In the genomic region with DNA sequence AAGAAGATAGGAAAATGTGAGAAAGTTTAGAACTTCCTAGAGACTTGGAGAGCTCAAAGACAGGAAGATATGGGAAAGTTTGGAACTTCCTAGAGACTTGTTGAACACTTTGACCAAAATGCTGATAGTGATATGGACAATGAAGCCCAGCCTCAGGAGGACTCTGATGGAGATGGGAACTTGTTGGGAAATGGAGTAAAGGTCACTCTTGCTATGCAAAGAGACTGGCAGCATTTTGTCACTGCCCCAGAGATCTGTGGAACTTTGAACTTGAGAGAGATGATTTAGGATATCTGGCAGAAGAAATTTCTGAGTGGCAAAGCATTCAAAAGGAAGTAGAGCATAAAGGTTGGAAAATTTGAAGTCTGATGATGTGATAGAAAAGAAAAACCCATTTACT, we compare ENCODE assay signal across 2 cellular contexts.
TF ChIP-seq lines count a peak whose summit lies in the region.
"Not testable (repeated sequence)": the region's sequence is repeated elsewhere in the genome, so short reads cannot be mapped to it uniquely, and the experiment has no call there.

No MANE protein-coding gene starts in this region.

TF ChIP-seq in HepG2, 621 proteins besides CTCF, POLR2A, EP300 and RAD21 (continued from another document):
- peak; percentile 24; the same call in 1 of the 2 replicates for TF ChIP-seq HNF4G (IDR thresholded peaks at IDR 0.05; ENCODE audit: borderline replicate concordance, low read depth, low read length)
- TF ChIP-seq HNF4G (CRISPR knock-in tag; IDR thresholded peaks at IDR 0.05; ENCODE audit: borderline replicate concordance, low read depth) = not testable (repeated sequence)

TF ChIP-seq in liver, 16 proteins besides CTCF, POLR2A, EP300 and RAD21 (continued from another document):
- TF ChIP-seq, protein P1, sequence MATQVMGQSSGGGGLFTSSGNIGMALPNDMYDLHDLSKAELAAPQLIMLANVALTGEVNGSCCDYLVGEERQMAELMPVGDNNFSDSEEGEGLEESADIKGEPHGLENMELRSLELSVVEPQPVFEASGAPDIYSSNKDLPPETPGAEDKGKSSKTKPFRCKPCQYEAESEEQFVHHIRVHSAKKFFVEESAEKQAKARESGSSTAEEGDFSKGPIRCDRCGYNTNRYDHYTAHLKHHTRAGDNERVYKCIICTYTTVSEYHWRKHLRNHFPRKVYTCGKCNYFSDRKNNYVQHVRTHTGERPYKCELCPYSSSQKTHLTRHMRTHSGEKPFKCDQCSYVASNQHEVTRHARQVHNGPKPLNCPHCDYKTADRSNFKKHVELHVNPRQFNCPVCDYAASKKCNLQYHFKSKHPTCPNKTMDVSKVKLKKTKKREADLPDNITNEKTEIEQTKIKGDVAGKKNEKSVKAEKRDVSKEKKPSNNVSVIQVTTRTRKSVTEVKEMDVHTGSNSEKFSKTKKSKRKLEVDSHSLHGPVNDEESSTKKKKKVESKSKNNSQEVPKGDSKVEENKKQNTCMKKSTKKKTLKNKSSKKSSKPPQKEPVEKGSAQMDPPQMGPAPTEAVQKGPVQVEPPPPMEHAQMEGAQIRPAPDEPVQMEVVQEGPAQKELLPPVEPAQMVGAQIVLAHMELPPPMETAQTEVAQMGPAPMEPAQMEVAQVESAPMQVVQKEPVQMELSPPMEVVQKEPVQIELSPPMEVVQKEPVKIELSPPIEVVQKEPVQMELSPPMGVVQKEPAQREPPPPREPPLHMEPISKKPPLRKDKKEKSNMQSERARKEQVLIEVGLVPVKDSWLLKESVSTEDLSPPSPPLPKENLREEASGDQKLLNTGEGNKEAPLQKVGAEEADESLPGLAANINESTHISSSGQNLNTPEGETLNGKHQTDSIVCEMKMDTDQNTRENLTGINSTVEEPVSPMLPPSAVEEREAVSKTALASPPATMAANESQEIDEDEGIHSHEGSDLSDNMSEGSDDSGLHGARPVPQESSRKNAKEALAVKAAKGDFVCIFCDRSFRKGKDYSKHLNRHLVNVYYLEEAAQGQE (IDR thresholded peaks at IDR 0.05) = peak; percentile 44
- TF ChIP-seq NR2F2 (IDR thresholded peaks at IDR 0.05) (peak; percentile 17), RXRA (IDR thresholded peaks at IDR 0.05) (peak; percentile 78 to 86), HNF4G (IDR thresholded peaks at IDR 0.05) (peak; percentile 80), SP1 (IDR thresholded peaks at IDR 0.05) (peak; percentile 90), JUND (IDR thresholded peaks at IDR 0.05) (peak; percentile 43 to 63), YY1 (IDR thresholded peaks at IDR 0.05) (peak; percentile 73), HNF4A (conservative IDR thresholded peaks at IDR 0.05) (peak; percentile 91 to 95)
- TF ChIP-seq, protein P2, sequence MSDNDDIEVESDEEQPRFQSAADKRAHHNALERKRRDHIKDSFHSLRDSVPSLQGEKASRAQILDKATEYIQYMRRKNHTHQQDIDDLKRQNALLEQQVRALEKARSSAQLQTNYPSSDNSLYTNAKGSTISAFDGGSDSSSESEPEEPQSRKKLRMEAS (IDR thresholded peaks at IDR 0.05) = peak; percentile 39
